ENCODE assay signal across 10 cellular contexts in genomic region chr1:56255516-56256181, GRCh38.
A peak's percentile ranks its signal among the peaks of the same experiment; 100 is the strongest.
DNase-seq lines count a peak whose midpoint lies in the region; TF ChIP-seq lines count a peak whose summit lies in the region.
"Had no signal": no experiment of that assay in that cellular context is flagged by ENCODE, and none has a peak within 500 bp of the region (broad histone marks: within the 10 kb centered on the region; RNA-seq: fewer than 3 reads in every experiment).

No MANE protein-coding gene starts in this region.

- TF ChIP-seq CTCF in astrocyte of the spinal cord (IDR thresholded peaks at IDR 0.05; ENCODE audit: low read depth, low read length) (no peak), hepatocyte (IDR thresholded peaks at IDR 0.05; ENCODE audit: poor library complexity) (no peak)

- no peaks in the 10 kb centered on the region for H4K20me1 ChIP-seq in hepatocyte (ENCODE audit: insufficient read depth, poor library complexity, severe bottlenecking)

- H2AFZ ChIP-seq in hepatocyte, result no peak overlapping the region

- H3K79me2 ChIP-seq in hepatocyte, result no peaks in the 10 kb centered on the region

- peak overlapping the region in 1 of 3 donors; percentile 47 for H3K9ac ChIP-seq in skeletal muscle tissue (ENCODE audit: low read depth in 1 of 3, low read length in 3 of 3)

- DNase-seq in EL (peak; percentile 4), astrocyte of the spinal cord (ENCODE audit: low read depth, low spot score) (peak; percentile 15), hepatocyte (ENCODE audit: low spot score) (peak; percentile 44), NCI-H774 (lab: John Stamatoyannopoulos, UW) (no peak), inferior parietal cortex (ENCODE audit: extremely low spot score) (no peak), erythroblast (lab: John Stamatoyannopoulos, UW) (no peak)
- no peak for DNase-seq in activated naive CD4-positive, alpha-beta T cell treated with anti-CD3 and anti-CD28 coated beads, Interleukin-2, amount 10 ng/mL, durations not matched to agents 7 days and 5 days
- DNase-seq: naive thymus-derived CD8-positive, alpha-beta T cell; NCI-H1930 had no signal

- 70% methylated on average over 5 of the region's 5 CpGs for WGBS in hepatocyte (ENCODE audit: low lambda C conversion rate, missing lambda C conversion rate)

- H3K4me1 Mint-ChIP-seq in activated naive CD4-positive, alpha-beta T cell treated with anti-CD3 and anti-CD28 coated beads, Interleukin-2, amount 10 ng/mL, durations not matched to agents 7 days and 5 days, result no peaks in the 10 kb centered on the region
- H3K4me1 Mint-ChIP-seq: naive thymus-derived CD8-positive, alpha-beta T cell had no signal

- no peaks in the 10 kb centered on the region for H3K9me3 ChIP-seq in hepatocyte (ENCODE audit: low read depth)
- peaks cover 0 to 2% (median 0%) of the 10 kb centered on the region in 3 donors for H3K9me3 ChIP-seq in skeletal muscle tissue (ENCODE audit: control insufficient read depth in 3 of 3, low read length in 3 of 3)

- H3K4me3 ChIP-seq in astrocyte of the spinal cord (ENCODE audit: low read depth, low read length), result no peak overlapping the region
- H3K4me3 ChIP-seq in hepatocyte, result no peak overlapping the region
- H3K4me3 ChIP-seq in skeletal muscle tissue (ENCODE audit: low read length in 3 of 3), result no peak overlapping the region

- in situ Hi-C loops in astrocyte of the spinal cord (cut with HindIII; ENCODE audit: low sequenced_read_pairs), result no loop called here

- H3K27ac ChIP-seq in hepatocyte (peak overlapping the region; percentile 33), skeletal muscle tissue (ENCODE audit: low read depth, low read length) (peak overlapping the region; percentile 25)

- H3K4me1 ChIP-seq in hepatocyte (ENCODE audit: insufficient read depth), result no peaks in the 10 kb centered on the region
- peaks cover 37 to 46% (median 39%) of the 10 kb centered on the region in 3 donors for H3K4me1 ChIP-seq in skeletal muscle tissue (ENCODE audit: control insufficient read depth in 3 of 3, insufficient read depth in 3 of 3, low read length in 3 of 3)

- H3K36me3 ChIP-seq in hepatocyte (replicated peaks; ENCODE audit: insufficient read depth, low read depth) (no peaks in the 10 kb centered on the region), skeletal muscle tissue (ENCODE audit: control insufficient read depth in 3 of 3, insufficient read depth in 3 of 3, low read length in 3 of 3) (no peaks in the 10 kb centered on the region)

- H3K4me3 Mint-ChIP-seq in activated naive CD4-positive, alpha-beta T cell treated with anti-CD3 and anti-CD28 coated beads, Interleukin-2, amount 10 ng/mL, durations not matched to agents 7 days and 5 days, result no peak overlapping the region
- H3K4me3 Mint-ChIP-seq: naive thymus-derived CD8-positive, alpha-beta T cell had no signal

- H3K27me3 Mint-ChIP-seq in activated naive CD4-positive, alpha-beta T cell treated with anti-CD3 and anti-CD28 coated beads, Interleukin-2, amount 10 ng/mL, durations not matched to agents 7 days and 5 days, result no peaks in the 10 kb centered on the region

- TF ChIP-seq POLR2A in erythroblast (IDR thresholded peaks at IDR 0.05; ENCODE audit: low read length), result no peak

- H3K27me3 ChIP-seq in hepatocyte, result no peaks in the 10 kb centered on the region
- H3K27me3 ChIP-seq in skeletal muscle tissue (ENCODE audit: control insufficient read depth in 3 of 3, insufficient read depth in 3 of 3, low read length in 3 of 3), result no peaks in the 10 kb centered on the region

- no peaks in the 10 kb centered on the region for H3K9me2 ChIP-seq in hepatocyte (replicated peaks; ENCODE audit: insufficient read depth)

- H3K9me3 Mint-ChIP-seq in activated naive CD4-positive, alpha-beta T cell treated with anti-CD3 and anti-CD28 coated beads, Interleukin-2, amount 10 ng/mL, durations not matched to agents 7 days and 5 days, result no peaks in the 10 kb centered on the region

- CTCF ChIA-PET in activated naive CD4-positive, alpha-beta T cell treated with anti-CD3 and anti-CD28 coated beads, Interleukin-2, amount 10 ng/mL, durations not matched to agents 7 days and 5 days (lab: Charles Lee), result no interaction called here

- H3K36me3 Mint-ChIP-seq in activated naive CD4-positive, alpha-beta T cell treated with anti-CD3 and anti-CD28 coated beads, Interleukin-2, amount 10 ng/mL, durations not matched to agents 7 days and 5 days, result no peaks in the 10 kb centered on the region
- H3K36me3 Mint-ChIP-seq: naive thymus-derived CD8-positive, alpha-beta T cell had no signal

- H3K4me2 ChIP-seq in hepatocyte, result no peak overlapping the region

- no peak overlapping the region for H3K27ac Mint-ChIP-seq in activated naive CD4-positive, alpha-beta T cell treated with anti-CD3 and anti-CD28 coated beads, Interleukin-2, amount 10 ng/mL, durations not matched to agents 7 days and 5 days
- H3K27ac Mint-ChIP-seq: naive thymus-derived CD8-positive, alpha-beta T cell had no signal

Comparison
In these comparisons a context has a peak if more than half of its experiments do, and no peak if none do; other contexts are left out.
1. DNase-seq: peak in EL (single experiment), astrocyte of the spinal cord (single experiment) and hepatocyte (single experiment); none in activated naive CD4-positive, alpha-beta T cell treated with anti-CD3 and anti-CD28 coated beads, Interleukin-2, amount 10 ng/mL, durations not matched to agents 7 days and 5 days (single experiment), NCI-H774 (single experiment), inferior parietal cortex (single experiment) and erythroblast (0 of 2).